In genomic region chr6:159789377-159790148, GRCh38 we compare ENCODE assay signal across 8 cellular contexts. TPM values are rescaled to one million over a fixed set of nuclear protein-coding genes. Genes with fewer than 3 reads are reported as not detected.
A peak's percentile ranks its signal among the peaks of the same experiment; 100 is the strongest.
DNase-seq lines count a peak whose midpoint lies in the region; ATAC-seq, FAIRE-seq and TF ChIP-seq lines count a peak whose summit lies in the region.

TCP1 (minus strand) TSS chr6:159789602; CDS start chr6:159789468, 134 bp downstream.

- H3K4me1 ChIP-seq in BE2C = no peaks in the 10 kb centered on the region

- peak; percentile 78 for FAIRE-seq in colon (lab: Jason Lieb, UNC)

- peak; percentile 98 for DNase-seq in BE2C
- DNase-seq in GM19240 (ENCODE audit: insufficient read length, low spot score) = peak; percentile 57
- DNase-seq in NCI-H526 (lab: John Stamatoyannopoulos, UW) = peak; percentile 98 to 99
- peak; percentile 100 for DNase-seq in activated CD4-positive, alpha-beta T cell treated with anti-CD3 and anti-CD28 coated beads for 48 hours
- DNase-seq in kidney glomerular epithelial cell (lab: John Stamatoyannopoulos, UW) = peak; percentile 99
- peak; percentile 95 for DNase-seq in stimulated activated CD4-positive, alpha-beta T cell treated with anti-CD3 and anti-CD28 coated beads, Interleukin-1b, Interleukin-23, amount 100 ng/mL, for 1 hour (ENCODE audit: low read depth in 2 of 2)

- H3K4me3 ChIP-seq in BE2C (ENCODE audit: low read depth, low read length) = peak within 1 kb of the TSS; percentile 86

- H3K27me3 ChIP-seq in BE2C = no peaks in the 10 kb centered on the region

- H3K9me3 ChIP-seq in BE2C = no peaks in the 10 kb centered on the region

- peak; percentile 73 for ATAC-seq in HG03460 (IDR thresholded peaks at IDR 0.05; ENCODE audit: unreplicated experiment)

- TF ChIP-seq CTCF in BE2C (IDR thresholded peaks at IDR 0.05; ENCODE audit: low read depth, low read length) = no peak

- H3K36me3 ChIP-seq in BE2C = peaks cover 56% of the 10 kb centered on the region

RNA-seq across cellular contexts. Expression of gene TCP1, which starts in this region (rescaled TPM):
- 463 TPM for polyA plus RNA-seq in BE2C (2012; ENCODE audit: insufficient read depth, insufficient read length, low read depth)

Comparison
In these comparisons a context has a peak if more than half of its experiments do, and no peak if none do; other contexts are left out.
1. Peak in every context shown above with its lines: DNase-seq, ATAC-seq and H3K4me3 ChIP-seq.